1 cellular context compared by ENCODE assay signal in genomic region chr5:138738399-138738798, GRCh38.
TF ChIP-seq lines count a peak whose summit lies in the region.

No MANE protein-coding gene starts in this region.

TF ChIP-seq in HCT116, 20 proteins besides CTCF, POLR2A, EP300 and RAD21:
- TF ChIP-seq ELF1 (IDR thresholded peaks at IDR 0.05; ENCODE audit: borderline replicate concordance, low read depth): no peak
- TF ChIP-seq EZH2phosphoT487 (IDR thresholded peaks at IDR 0.05; ENCODE audit: borderline replicate concordance): no peak
- TF ChIP-seq FOSL1 (IDR thresholded peaks at IDR 0.05; ENCODE audit: low read depth): no peak
- TF ChIP-seq MAX (IDR thresholded peaks at IDR 0.05): no peak
- no peak; the same call in 1 of the 2 replicates for TF ChIP-seq EGR1 (IDR thresholded peaks at IDR 0.05; ENCODE audit: low read depth)
- TF ChIP-seq ZNF274 (IDR thresholded peaks at IDR 0.05; ENCODE audit: low read depth, low read length): no peak
